10 cellular contexts compared by ENCODE assay signal in the genomic region with DNA sequence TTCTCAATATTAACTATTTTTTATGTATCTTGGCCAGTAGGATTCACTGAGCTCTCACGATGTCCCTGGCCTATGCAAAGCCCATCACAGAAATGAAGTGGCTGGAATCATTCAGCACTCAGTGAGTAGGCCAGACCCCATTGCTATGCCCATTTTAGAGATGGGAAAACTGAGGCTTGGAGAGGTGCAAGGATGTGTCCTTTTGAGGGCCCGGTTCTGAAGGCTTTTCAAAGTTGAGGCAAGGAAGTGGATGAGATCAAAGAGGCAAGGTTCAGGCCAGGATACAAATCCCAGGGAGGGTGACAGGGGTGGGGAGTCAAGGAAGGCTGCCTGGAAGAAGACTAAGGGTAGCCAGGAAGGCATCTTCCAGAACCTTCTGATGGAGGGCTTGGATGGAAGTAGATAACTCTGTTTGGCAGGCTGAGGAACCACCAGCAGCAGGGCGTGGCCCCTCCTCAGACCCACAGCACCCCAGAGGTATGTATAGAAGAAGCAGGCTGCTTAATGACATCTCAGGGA. TPM values are rescaled to one million over a fixed set of nuclear protein-coding genes. Genes with fewer than 3 reads are reported as not detected.
DNase-seq lines count a peak whose midpoint lies in the region; ATAC-seq and TF ChIP-seq lines count a peak whose summit lies in the region.
"Had no signal": no experiment of that assay in that cellular context is flagged by ENCODE, and none has a peak within 500 bp of the region (broad histone marks: within the 10 kb centered on the region; RNA-seq: fewer than 3 reads in every experiment).

No MANE protein-coding gene starts in this region.

- H3K9me3 ChIP-seq in DOHH2 (ENCODE audit: control insufficient read depth, insufficient read depth, low read length) (no peaks in the 10 kb centered on the region), fibroblast of lung (ENCODE audit: control insufficient read depth, insufficient read depth, low read depth, low read length) (no peaks in the 10 kb centered on the region), skeletal muscle tissue (ENCODE audit: control insufficient read depth in 3 of 3, low read length in 3 of 3) (no peaks in the 10 kb centered on the region)

- H3K4me2 ChIP-seq in DOHH2 (ENCODE audit: low read length) (peak overlapping the region; percentile 97), fibroblast of lung (ENCODE audit: extremely low read depth, insufficient read depth, low read length) (peak overlapping the region; percentile 44)

- H3K27me3 ChIP-seq in DOHH2 (ENCODE audit: control insufficient read depth, low read length), result no peaks in the 10 kb centered on the region
- no peaks in the 10 kb centered on the region for H3K27me3 ChIP-seq in fibroblast of lung (ENCODE audit: control insufficient read depth, insufficient read depth, low read length)
- H3K27me3 ChIP-seq in skeletal muscle tissue (ENCODE audit: control insufficient read depth in 3 of 3, insufficient read depth in 3 of 3, low read length in 3 of 3), result no peaks in the 10 kb centered on the region

- POLR2A ChIA-PET in T-cell (lab: Charles Lee), result interaction anchor here in 1 of 2 donors (1.6 kb wide), 1 partner anchor 25 kb away, joined by 9 read pairs; a partner anchor contains a TSS

- H3K79me2 ChIP-seq in DOHH2 (ENCODE audit: control insufficient read depth, low read length), result no peaks in the 10 kb centered on the region
- H3K79me2 ChIP-seq in fibroblast of lung (ENCODE audit: control insufficient read depth, insufficient read depth, low read length), result no peaks in the 10 kb centered on the region

- peak in 1 of 4 experiments; percentile 38 for ATAC-seq in T-cell (replicated peaks in 1 of 4)
- no peak for ATAC-seq in GM18511 (IDR thresholded peaks at IDR 0.05; ENCODE audit: unreplicated experiment)

- CTCF ChIA-PET in T-cell (lab: Charles Lee), result no interaction called here

- H3K4me1 ChIP-seq in DOHH2 (ENCODE audit: control insufficient read depth, low read length) (peaks cover 49% of the 10 kb centered on the region), fibroblast of lung (ENCODE audit: control insufficient read depth, extremely low read depth, insufficient read depth, low read length) (peaks cover 17% of the 10 kb centered on the region), skeletal muscle tissue (ENCODE audit: control insufficient read depth in 3 of 3, insufficient read depth in 3 of 3, low read length in 3 of 3) (peaks cover 17 to 36% (median 33%) of the 10 kb centered on the region in 3 donors)

- H3K27ac ChIP-seq in DOHH2 (ENCODE audit: low read depth, low read length) (peak overlapping the region; percentile 17; the same call in 1 of the 2 replicates), fibroblast of lung (ENCODE audit: insufficient read depth, low read length) (peak overlapping the region; percentile 78), skeletal muscle tissue (ENCODE audit: low read depth, low read length) (peak overlapping the region; percentile 95)

- H3K9me3 Mint-ChIP-seq in T-cell, result no peaks in the 10 kb centered on the region

- TF ChIP-seq CTCF in DOHH2 (IDR thresholded peaks at IDR 0.05; ENCODE audit: low read depth, low read length, poor library complexity, severe bottlenecking), result no peak
- TF ChIP-seq CTCF in fibroblast of lung (conservative IDR thresholded peaks at IDR 0.05 in 1 of 2, IDR thresholded peaks at IDR 0.05 in 1 of 2; ENCODE audit: low read depth in 1 of 2, low read length in 2 of 2), result no peak

- DNase-seq in T-cell (no peak), fibroblast of lung (ENCODE audit: low read depth in 2 of 2) (no peak), NCI-H2171 treated with DMSO at 0.1 percent for 48 hours (lab: John Stamatoyannopoulos, UW) (no peak), NK-92 (lab: John Stamatoyannopoulos, UW; ENCODE audit: unreplicated experiment) (no peak), activated gamma-delta T cell treated with Interleukin-2 at 50 U/mL for 16 hours (no peak)
- DNase-seq: GOT3, occipital lobe had no signal

- H3K27ac Mint-ChIP-seq in T-cell, result peak overlapping the region; percentile 73 to 76

- H3K9me2 ChIP-seq in DOHH2 (replicated peaks; ENCODE audit: control insufficient read depth, low read length), result no peaks in the 10 kb centered on the region

- H3K27me3 Mint-ChIP-seq in T-cell, result no peaks in the 10 kb centered on the region

- peak overlapping the region; percentile 79 for H3K4me3 ChIP-seq in DOHH2 (ENCODE audit: low read length)
- no peak overlapping the region for H3K4me3 ChIP-seq in fibroblast of lung (replicated peaks in 1 of 4; ENCODE audit: control extremely low read depth in 1 of 4, insufficient read depth in 1 of 4, low read depth in 3 of 4, low read length in 4 of 4)
- H3K4me3 ChIP-seq in skeletal muscle tissue (ENCODE audit: low read length in 3 of 3), result no peak overlapping the region

- H2AFZ ChIP-seq in fibroblast of lung (ENCODE audit: low read length), result no peak overlapping the region

- H3K9ac ChIP-seq in fibroblast of lung (ENCODE audit: insufficient read depth, low read length) (no peak overlapping the region), skeletal muscle tissue (ENCODE audit: low read depth in 1 of 3, low read length in 3 of 3) (peak overlapping the region in 1 of 3 donors; percentile 45)

- H3F3A ChIP-seq in DOHH2 (ENCODE audit: control insufficient read depth, insufficient read depth), result peaks cover 37% of the 10 kb centered on the region

- H3K4me3 Mint-ChIP-seq in T-cell, result peak overlapping the region; percentile 73 to 80 (median 79)

- no peaks in the 10 kb centered on the region for H3K36me3 Mint-ChIP-seq in T-cell

- no peaks in the 10 kb centered on the region for H4K20me1 ChIP-seq in DOHH2 (ENCODE audit: control insufficient read depth, insufficient read depth, low read depth, low read length)
- H4K20me1 ChIP-seq in fibroblast of lung (ENCODE audit: control insufficient read depth, extremely low read depth, insufficient read depth, low read length), result no peaks in the 10 kb centered on the region

- no peaks in the 10 kb centered on the region for H3K36me3 ChIP-seq in DOHH2 (ENCODE audit: control insufficient read depth, low read length)
- no peaks in the 10 kb centered on the region for H3K36me3 ChIP-seq in fibroblast of lung (ENCODE audit: control insufficient read depth, insufficient read depth, low read length)
- H3K36me3 ChIP-seq in skeletal muscle tissue (ENCODE audit: control insufficient read depth in 3 of 3, insufficient read depth in 3 of 3, low read length in 3 of 3), result no peaks in the 10 kb centered on the region

- peaks cover 43 to 50% (median 49%) of the 10 kb centered on the region in 3 donors for H3K4me1 Mint-ChIP-seq in T-cell

RNA-seq across cellular contexts. Expression of a gene that starts 18.8 kb away (rescaled TPM):
- total RNA-seq in T-cell (10 to 100 TPM; 41.7 to 55.4 (median 51.6) TPM), fibroblast of lung (81.1 and 81.4 TPM in 2 replicates), skeletal muscle tissue (56.9 TPM)
- 49.3 and 69.6 TPM in 2 replicates for polyA plus RNA-seq in fibroblast of lung
- polyA plus RNA-seq in fibroblast of lung (2012), result 104 and 125 TPM in 2 replicates
- polyA minus RNA-seq in fibroblast of lung (ENCODE audit: low replicate concordance), result 181 and 256 TPM in 2 replicates

RNA-seq across cellular contexts. Expression of a gene that starts 25.3 kb away (rescaled TPM):
- total RNA-seq in T-cell, result 1,000 to 10,000 TPM in 1 of 5 donors, 100 to 1,000 TPM in 1, 10 to 100 TPM in 1, 1 to 10 TPM in 2; 6.7 to 1,173 (median 10.4) TPM
- 9.5 and 24.9 TPM in 2 replicates for total RNA-seq in fibroblast of lung
- polyA plus RNA-seq in fibroblast of lung, result 2.8 and 48.6 TPM in 2 replicates
- 4.6 and 43.1 TPM in 2 replicates for polyA plus RNA-seq in fibroblast of lung (2012)
- 20.3 and 218 TPM in 2 replicates for polyA minus RNA-seq in fibroblast of lung (ENCODE audit: low replicate concordance)
- total RNA-seq in skeletal muscle tissue, result 42.8 TPM

RNA-seq across cellular contexts. Expression of a gene that starts 36.0 kb away (rescaled TPM):
- total RNA-seq in T-cell (1 to 10 TPM in 3 of 5 donors, under 1 TPM in 2; 0.82 to 6.2 (median 5.0) TPM), fibroblast of lung (3.6 and 5.4 TPM in 2 replicates), skeletal muscle tissue (7.3 TPM)
- polyA plus RNA-seq in fibroblast of lung, result 4.7 and 5.3 TPM in 2 replicates
- polyA plus RNA-seq in fibroblast of lung (2012), result 3.5 and 4.3 TPM in 2 replicates
- polyA minus RNA-seq in fibroblast of lung (ENCODE audit: low replicate concordance), result 5.8 and 7.2 TPM in 2 replicates

RNA-seq across cellular contexts. Expression of a gene that starts 37.6 kb away (rescaled TPM):
- total RNA-seq in T-cell (10 to 100 TPM in 4 of 5 donors, 1 to 10 TPM in 1; 7.9 to 15.7 (median 12.5) TPM), fibroblast of lung (1.5 and 3.0 TPM in 2 replicates), skeletal muscle tissue (not detected)
- polyA plus RNA-seq in fibroblast of lung, result 1.2 and 5.8 TPM in 2 replicates
- 4.1 and 12.9 TPM in 2 replicates for polyA plus RNA-seq in fibroblast of lung (2012)
- polyA minus RNA-seq in fibroblast of lung (ENCODE audit: low replicate concordance), result 0.74 and 8.8 TPM in 2 replicates
- total RNA-seq: occipital lobe had no signal

RNA-seq across cellular contexts. Expression of a gene that starts 54.4 kb away (rescaled TPM):
- total RNA-seq in T-cell, result 1 to 10 TPM; 1.7 to 2.5 (median 2.2) TPM
- 5.1 and 7.9 TPM in 2 replicates for total RNA-seq in fibroblast of lung
- polyA plus RNA-seq in fibroblast of lung, result 8.9 and 11.7 TPM in 2 replicates
- 19.8 and 23.8 TPM in 2 replicates for polyA plus RNA-seq in fibroblast of lung (2012)
- polyA minus RNA-seq in fibroblast of lung (ENCODE audit: low replicate concordance), result 15.0 and 45.2 TPM in 2 replicates
- 45.4 TPM for total RNA-seq in skeletal muscle tissue

Comparison
In these comparisons a context has a peak if more than half of its experiments do, and no peak if none do; other contexts are left out.
1. H3K27ac ChIP-seq: peak in every context shown above with its lines; median percentile 95 in skeletal muscle tissue; 78 in fibroblast of lung; 17 in DOHH2.